28 cellular contexts compared by ENCODE assay signal in the genomic region with DNA sequence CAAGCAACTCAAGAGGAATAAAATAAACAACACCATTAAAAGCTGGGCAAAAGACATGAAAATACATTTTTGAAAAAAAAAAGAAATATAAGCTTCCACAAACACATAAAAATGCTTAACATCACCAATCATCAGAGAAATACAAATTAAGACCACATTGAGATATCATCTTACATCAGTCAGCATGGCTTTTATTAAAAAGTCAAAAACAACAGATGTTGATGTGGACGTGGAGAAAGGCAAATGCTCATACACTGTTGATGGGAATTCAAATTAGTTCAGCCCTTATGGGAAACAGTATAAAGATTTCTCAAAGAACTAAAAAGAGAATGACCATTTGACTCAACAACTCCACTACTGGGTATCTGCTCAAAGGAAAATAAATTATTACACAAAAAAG. TPM values are rescaled to one million over a fixed set of nuclear protein-coding genes. Genes with fewer than 3 reads are reported as not detected.
"Had no signal": no experiment of that assay in that cellular context is flagged by ENCODE, and none has a peak within 500 bp of the region (broad histone marks: within the 10 kb centered on the region; RNA-seq: fewer than 3 reads in every experiment).

No MANE protein-coding gene starts in this region.

- H3K27ac ChIP-seq: ascending aorta, body of pancreas, KMS-11, SK-N-MC, WERI-Rb-1 had no signal

- H3K36me3 ChIP-seq: ascending aorta, MG63, WERI-Rb-1 had no signal

- H3K4me1 ChIP-seq: ascending aorta, body of pancreas had no signal

- H3K4me3 ChIP-seq: ascending aorta, body of pancreas, MG63, SK-N-MC had no signal

- DNase-seq: activated CD4-positive, alpha-beta memory T cell treated with anti-CD3 and anti-CD28 coated beads, Interleukin-2, amount 10 ng/mL, durations not matched to agents 7 days and 5 days; activated CD4-positive, alpha-beta T cell treated with anti-CD3 and anti-CD28 coated beads for 36 hours; activated CD4-positive, alpha-beta T cell treated with anti-CD3 and anti-CD28 coated beads, Interleukin-2, amount 50 U/mL, for 1 hour; activated CD8-positive, alpha-beta memory T cell treated with anti-CD3 and anti-CD28 coated beads, Interleukin-2, amount 50 U/mL, for 4 hours; activated naive CD4-positive, alpha-beta T cell treated with anti-CD3 and anti-CD28 coated beads, Interleukin-2, amount 50 U/mL, for 16 hours; amniotic stem cell; body of pancreas; central memory CD4-positive, alpha-beta T cell; MG63; MV-4-11; NCI-H1092 treated with DMSO at 0.1 percent for 48 hours; NCI-H1417 treated with DMSO at 0.1 percent for 48 hours; NCI-H1694; NCI-H2029 treated with DMSO at 0.1 percent for 48 hours; NCI-H345; NCI-H510A; NCI-H69; NK-92 treated with Interleukin-12 subunit alpha and Interleukin-12 subunit beta, amount 100 ng/mL, for 24 hours; OCI-M1; RPMI8226; T-cell; T-helper 2 cell; WERI-Rb-1 had no signal

- H3K27me3 ChIP-seq: ascending aorta, body of pancreas, MG63 had no signal

- ATAC-seq: activated CD4-positive, alpha-beta T cell treated with anti-CD3 and anti-CD28 coated beads for 36 hours; body of pancreas; Panc1; Right ventricle myocardium inferior; T-cell had no signal

- H3K9me3 ChIP-seq: ascending aorta, body of pancreas, MG63 had no signal

RNA-seq across cellular contexts. Expression of a gene that starts 59.6 kb away (rescaled TPM):
- total RNA-seq: activated CD4-positive, alpha-beta memory T cell treated with anti-CD3 and anti-CD28 coated beads, Interleukin-2, amount 10 ng/mL, durations not matched to agents 7 days and 5 days; activated CD4-positive, alpha-beta T cell treated with anti-CD3 and anti-CD28 coated beads for 36 hours had no signal
